ENCODE assay signal across 1 cellular context in genomic region chr1:3320246-3321152, GRCh38.
TF ChIP-seq lines count a peak whose summit lies in the region.

No MANE protein-coding gene starts in this region.

TF ChIP-seq in HepG2, 621 proteins besides CTCF, POLR2A, EP300 and RAD21 (continued from another document and continues in another):
- TF ChIP-seq ZBTB40 (IDR thresholded peaks at IDR 0.05) (no peak), ZBTB40 (CRISPR knock-in tag; IDR thresholded peaks at IDR 0.05) (peak; percentile 81; the same call in 1 of the 2 replicates), HMG20A (CRISPR knock-in tag; IDR thresholded peaks at IDR 0.05; ENCODE audit: borderline replicate concordance) (peak; percentile 91), MED1 (CRISPR knock-in tag; IDR thresholded peaks at IDR 0.05) (peak; percentile 99), ZNF354B (CRISPR knock-in tag; IDR thresholded peaks at IDR 0.05) (peak; percentile 97), EEA1 (CRISPR knock-in tag; IDR thresholded peaks at IDR 0.05; ENCODE audit: borderline replicate concordance) (no peak), USF2 (IDR thresholded peaks at IDR 0.05; ENCODE audit: low read depth, low read length) (0 out of 2 replicates have a peak, but pooled peaks have one; percentile 6), USF2 (CRISPR knock-in tag; IDR thresholded peaks at IDR 0.05; ENCODE audit: borderline replicate concordance) (peak; percentile 90; the same call in 1 of the 2 replicates), PAF1 (CRISPR knock-in tag; IDR thresholded peaks at IDR 0.05) (no peak), SIN3A (IDR thresholded peaks at IDR 0.05; ENCODE audit: borderline replicate concordance, low read depth, low read length) (peak; percentile 80), TIGD3 (CRISPR knock-in tag; IDR thresholded peaks at IDR 0.05; ENCODE audit: borderline replicate concordance) (no peak; the same call in 1 of the 2 replicates), CCAR2 (optimal IDR thresholded peaks at IDR 0.05; ENCODE audit: low read depth, low read length) (no peak), ZNF383 (CRISPR knock-in tag; IDR thresholded peaks at IDR 0.05; ENCODE audit: borderline replicate concordance) (0 out of 2 replicates have a peak, but pooled peaks have one; percentile 54), CREM (IDR thresholded peaks at IDR 0.05) (peak; percentile 93), CREM (CRISPR knock-in tag; IDR thresholded peaks at IDR 0.05) (no peak), ZNF605 (CRISPR knock-in tag; IDR thresholded peaks at IDR 0.05) (peak; percentile 90), SRSF9 (IDR thresholded peaks at IDR 0.05; ENCODE audit: borderline replicate concordance, insufficient read depth, low read depth, low read length, poor library complexity, severe bottlenecking) (no peak), NFKBIZ (CRISPR knock-in tag; IDR thresholded peaks at IDR 0.05) (peak; percentile 77), CHD4 (IDR thresholded peaks at IDR 0.05; ENCODE audit: borderline replicate concordance, low read length) (peak; percentile 93), TARDBP (CRISPR knock-in tag; IDR thresholded peaks at IDR 0.05) (peak; percentile 93), SMC3 (IDR thresholded peaks at IDR 0.05; ENCODE audit: low read length) (no peak; the same call in 1 of the 2 replicates)
- TF ChIP-seq, protein P1, sequence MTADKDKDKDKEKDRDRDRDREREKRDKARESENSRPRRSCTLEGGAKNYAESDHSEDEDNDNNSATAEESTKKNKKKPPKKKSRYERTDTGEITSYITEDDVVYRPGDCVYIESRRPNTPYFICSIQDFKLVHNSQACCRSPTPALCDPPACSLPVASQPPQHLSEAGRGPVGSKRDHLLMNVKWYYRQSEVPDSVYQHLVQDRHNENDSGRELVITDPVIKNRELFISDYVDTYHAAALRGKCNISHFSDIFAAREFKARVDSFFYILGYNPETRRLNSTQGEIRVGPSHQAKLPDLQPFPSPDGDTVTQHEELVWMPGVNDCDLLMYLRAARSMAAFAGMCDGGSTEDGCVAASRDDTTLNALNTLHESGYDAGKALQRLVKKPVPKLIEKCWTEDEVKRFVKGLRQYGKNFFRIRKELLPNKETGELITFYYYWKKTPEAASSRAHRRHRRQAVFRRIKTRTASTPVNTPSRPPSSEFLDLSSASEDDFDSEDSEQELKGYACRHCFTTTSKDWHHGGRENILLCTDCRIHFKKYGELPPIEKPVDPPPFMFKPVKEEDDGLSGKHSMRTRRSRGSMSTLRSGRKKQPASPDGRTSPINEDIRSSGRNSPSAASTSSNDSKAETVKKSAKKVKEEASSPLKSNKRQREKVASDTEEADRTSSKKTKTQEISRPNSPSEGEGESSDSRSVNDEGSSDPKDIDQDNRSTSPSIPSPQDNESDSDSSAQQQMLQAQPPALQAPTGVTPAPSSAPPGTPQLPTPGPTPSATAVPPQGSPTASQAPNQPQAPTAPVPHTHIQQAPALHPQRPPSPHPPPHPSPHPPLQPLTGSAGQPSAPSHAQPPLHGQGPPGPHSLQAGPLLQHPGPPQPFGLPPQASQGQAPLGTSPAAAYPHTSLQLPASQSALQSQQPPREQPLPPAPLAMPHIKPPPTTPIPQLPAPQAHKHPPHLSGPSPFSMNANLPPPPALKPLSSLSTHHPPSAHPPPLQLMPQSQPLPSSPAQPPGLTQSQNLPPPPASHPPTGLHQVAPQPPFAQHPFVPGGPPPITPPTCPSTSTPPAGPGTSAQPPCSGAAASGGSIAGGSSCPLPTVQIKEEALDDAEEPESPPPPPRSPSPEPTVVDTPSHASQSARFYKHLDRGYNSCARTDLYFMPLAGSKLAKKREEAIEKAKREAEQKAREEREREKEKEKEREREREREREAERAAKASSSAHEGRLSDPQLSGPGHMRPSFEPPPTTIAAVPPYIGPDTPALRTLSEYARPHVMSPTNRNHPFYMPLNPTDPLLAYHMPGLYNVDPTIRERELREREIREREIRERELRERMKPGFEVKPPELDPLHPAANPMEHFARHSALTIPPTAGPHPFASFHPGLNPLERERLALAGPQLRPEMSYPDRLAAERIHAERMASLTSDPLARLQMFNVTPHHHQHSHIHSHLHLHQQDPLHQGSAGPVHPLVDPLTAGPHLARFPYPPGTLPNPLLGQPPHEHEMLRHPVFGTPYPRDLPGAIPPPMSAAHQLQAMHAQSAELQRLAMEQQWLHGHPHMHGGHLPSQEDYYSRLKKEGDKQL (CRISPR knock-in tag; IDR thresholded peaks at IDR 0.05; ENCODE audit: low read depth): peak; percentile 81
- TF ChIP-seq, protein P2, sequence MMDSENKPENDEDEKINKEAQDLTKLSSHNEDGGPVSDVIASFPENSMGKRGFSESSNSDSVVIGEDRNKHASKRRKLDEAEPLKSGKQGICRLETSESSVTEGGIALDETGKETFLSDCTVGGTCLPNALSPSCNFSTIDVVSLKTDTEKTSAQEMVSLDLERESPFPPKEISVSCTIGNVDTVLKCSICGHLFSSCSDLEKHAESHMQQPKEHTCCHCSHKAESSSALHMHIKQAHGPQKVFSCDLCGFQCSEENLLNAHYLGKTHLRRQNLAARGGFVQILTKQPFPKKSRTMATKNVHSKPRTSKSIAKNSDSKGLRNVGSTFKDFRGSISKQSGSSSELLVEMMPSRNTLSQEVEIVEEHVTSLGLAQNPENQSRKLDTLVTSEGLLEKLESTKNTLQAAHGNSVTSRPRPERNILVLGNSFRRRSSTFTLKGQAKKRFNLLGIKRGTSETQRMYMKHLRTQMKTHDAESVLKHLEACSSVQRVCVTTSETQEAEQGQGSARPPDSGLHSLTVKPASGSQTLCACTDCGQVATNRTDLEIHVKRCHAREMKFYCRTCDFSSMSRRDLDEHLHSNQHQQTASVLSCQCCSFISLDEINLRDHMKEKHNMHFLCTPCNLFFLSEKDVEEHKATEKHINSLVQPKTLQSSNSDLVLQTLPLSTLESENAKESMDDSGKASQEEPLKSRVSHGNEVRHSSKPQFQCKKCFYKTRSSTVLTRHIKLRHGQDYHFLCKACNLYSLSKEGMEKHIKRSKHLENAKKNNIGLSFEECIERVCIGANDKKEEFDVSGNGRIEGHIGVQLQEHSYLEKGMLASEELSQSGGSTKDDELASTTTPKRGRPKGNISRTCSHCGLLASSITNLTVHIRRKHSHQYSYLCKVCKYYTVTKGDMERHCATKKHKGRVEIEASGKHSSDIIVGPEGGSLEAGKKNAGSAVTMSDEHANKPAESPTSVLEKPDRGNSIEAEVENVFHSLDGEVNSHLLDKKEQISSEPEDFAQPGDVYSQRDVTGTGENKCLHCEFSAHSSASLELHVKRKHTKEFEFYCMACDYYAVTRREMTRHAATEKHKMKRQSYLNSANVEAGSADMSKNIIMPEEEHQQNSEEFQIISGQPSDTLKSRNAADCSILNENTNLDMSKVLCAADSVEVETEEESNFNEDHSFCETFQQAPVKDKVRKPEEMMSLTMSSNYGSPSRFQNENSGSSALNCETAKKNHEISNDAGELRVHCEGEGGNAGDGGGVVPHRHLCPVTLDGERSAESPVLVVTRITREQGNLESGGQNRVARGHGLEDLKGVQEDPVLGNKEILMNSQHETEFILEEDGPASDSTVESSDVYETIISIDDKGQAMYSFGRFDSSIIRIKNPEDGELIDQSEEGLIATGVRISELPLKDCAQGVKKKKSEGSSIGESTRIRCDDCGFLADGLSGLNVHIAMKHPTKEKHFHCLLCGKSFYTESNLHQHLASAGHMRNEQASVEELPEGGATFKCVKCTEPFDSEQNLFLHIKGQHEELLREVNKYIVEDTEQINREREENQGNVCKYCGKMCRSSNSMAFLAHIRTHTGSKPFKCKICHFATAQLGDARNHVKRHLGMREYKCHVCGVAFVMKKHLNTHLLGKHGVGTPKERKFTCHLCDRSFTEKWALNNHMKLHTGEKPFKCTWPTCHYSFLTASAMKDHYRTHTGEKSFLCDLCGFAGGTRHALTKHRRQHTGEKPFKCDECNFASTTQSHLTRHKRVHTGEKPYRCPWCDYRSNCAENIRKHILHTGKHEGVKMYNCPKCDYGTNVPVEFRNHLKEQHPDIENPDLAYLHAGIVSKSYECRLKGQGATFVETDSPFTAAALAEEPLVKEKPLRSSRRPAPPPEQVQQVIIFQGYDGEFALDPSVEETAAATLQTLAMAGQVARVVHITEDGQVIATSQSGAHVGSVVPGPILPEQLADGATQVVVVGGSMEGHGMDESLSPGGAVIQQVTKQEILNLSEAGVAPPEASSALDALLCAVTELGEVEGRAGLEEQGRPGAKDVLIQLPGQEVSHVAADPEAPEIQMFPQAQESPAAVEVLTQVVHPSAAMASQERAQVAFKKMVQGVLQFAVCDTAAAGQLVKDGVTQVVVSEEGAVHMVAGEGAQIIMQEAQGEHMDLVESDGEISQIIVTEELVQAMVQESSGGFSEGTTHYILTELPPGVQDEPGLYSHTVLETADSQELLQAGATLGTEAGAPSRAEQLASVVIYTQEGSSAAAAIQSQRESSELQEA (CRISPR knock-in tag; IDR thresholded peaks at IDR 0.05; ENCODE audit: not compliant biosample characterization): no peak
- TF ChIP-seq, protein P3, sequence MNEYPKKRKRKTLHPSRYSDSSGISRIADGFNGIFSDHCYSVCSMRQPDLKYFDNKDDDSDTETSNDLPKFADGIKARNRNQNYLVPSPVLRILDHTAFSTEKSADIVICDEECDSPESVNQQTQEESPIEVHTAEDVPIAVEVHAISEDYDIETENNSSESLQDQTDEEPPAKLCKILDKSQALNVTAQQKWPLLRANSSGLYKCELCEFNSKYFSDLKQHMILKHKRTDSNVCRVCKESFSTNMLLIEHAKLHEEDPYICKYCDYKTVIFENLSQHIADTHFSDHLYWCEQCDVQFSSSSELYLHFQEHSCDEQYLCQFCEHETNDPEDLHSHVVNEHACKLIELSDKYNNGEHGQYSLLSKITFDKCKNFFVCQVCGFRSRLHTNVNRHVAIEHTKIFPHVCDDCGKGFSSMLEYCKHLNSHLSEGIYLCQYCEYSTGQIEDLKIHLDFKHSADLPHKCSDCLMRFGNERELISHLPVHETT (CRISPR knock-in tag; conservative IDR thresholded peaks at IDR 0.05): peak; percentile 64
